In the genomic region with DNA sequence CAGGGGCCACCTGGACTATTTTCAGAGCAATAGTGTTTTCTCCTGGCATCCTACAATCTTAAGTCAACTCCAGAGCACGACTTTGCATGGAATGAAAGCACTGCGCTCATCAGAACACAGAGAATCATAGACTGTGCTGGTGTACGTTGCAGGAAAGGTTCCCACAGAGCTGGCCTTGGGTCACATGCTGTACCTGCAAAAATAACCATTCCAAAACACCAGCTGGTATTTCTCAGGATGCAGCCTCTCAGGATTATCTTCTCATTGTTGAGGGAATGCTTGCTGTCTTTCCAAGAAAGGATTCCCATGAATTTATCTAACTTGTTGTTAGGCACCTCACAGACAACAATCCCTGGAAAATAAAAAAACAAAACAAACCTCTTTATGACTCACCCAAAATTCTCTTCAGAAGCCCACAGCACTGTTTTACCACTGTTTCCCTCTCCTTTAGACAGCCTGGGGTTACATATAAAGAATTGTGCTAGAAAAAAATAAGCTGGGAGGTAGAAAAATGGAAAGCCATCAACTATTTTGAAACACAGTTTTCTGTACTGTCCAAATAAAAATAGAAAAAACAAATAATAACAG, we compare ENCODE assay signal across 19 cellular contexts.
DNase-seq lines count a peak whose midpoint lies in the region; ATAC-seq and TF ChIP-seq lines count a peak whose summit lies in the region.
"Had no signal": no experiment of that assay in that cellular context is flagged by ENCODE, and none has a peak within 500 bp of the region (broad histone marks: within the 10 kb centered on the region; RNA-seq: fewer than 3 reads in every experiment).

No MANE protein-coding gene starts in this region.

- no peaks in the 10 kb centered on the region for H3K4me1 Mint-ChIP-seq in neural progenitor cell
- H3K4me1 Mint-ChIP-seq: activated naive CD4-positive, alpha-beta T cell treated with anti-CD3 and anti-CD28 coated beads, Interleukin-2, amount 10 ng/mL, durations not matched to agents 7 days and 5 days; naive thymus-derived CD4-positive, alpha-beta T cell had no signal

- peak overlapping the region; percentile 45 for H2AFZ ChIP-seq in neural progenitor cell (replicated peaks)

- TF ChIP-seq CTCF in fibroblast of pulmonary artery (IDR thresholded peaks at IDR 0.05; ENCODE audit: low read length, missing control alignments) (no peak), neural progenitor cell (IDR thresholded peaks at IDR 0.05) (no peak)

- H3K4me3 Mint-ChIP-seq in neural progenitor cell: no peak overlapping the region
- H3K4me3 Mint-ChIP-seq: activated CD8-positive, alpha-beta T cell treated with anti-CD3 and anti-CD28 coated beads for 36 hours; activated naive CD4-positive, alpha-beta T cell treated with anti-CD3 and anti-CD28 coated beads, Interleukin-2, amount 10 ng/mL, durations not matched to agents 7 days and 5 days; activated T-cell treated with anti-CD3 and anti-CD28 coated beads, Interleukin-2, amount 50 U/mL, for 24 hours; naive thymus-derived CD4-positive, alpha-beta T cell had no signal

- no peak overlapping the region for H3K4me2 ChIP-seq in neural progenitor cell

- H3K27ac Mint-ChIP-seq in neural progenitor cell: no peak overlapping the region
- H3K27ac Mint-ChIP-seq: activated CD8-positive, alpha-beta T cell treated with anti-CD3 and anti-CD28 coated beads for 36 hours; activated naive CD4-positive, alpha-beta T cell treated with anti-CD3 and anti-CD28 coated beads, Interleukin-2, amount 10 ng/mL, durations not matched to agents 7 days and 5 days; activated T-cell treated with anti-CD3 and anti-CD28 coated beads, Interleukin-2, amount 50 U/mL, for 24 hours; naive thymus-derived CD4-positive, alpha-beta T cell; progenitor cell of endocrine pancreas had no signal

- H3K9ac ChIP-seq in neural progenitor cell: no peak overlapping the region

- H3K27me3 Mint-ChIP-seq in neural progenitor cell (ENCODE audit: insufficient read depth, low read depth): no peaks in the 10 kb centered on the region
- H3K27me3 Mint-ChIP-seq: activated CD8-positive, alpha-beta T cell treated with anti-CD3 and anti-CD28 coated beads for 36 hours; activated T-cell treated with anti-CD3 and anti-CD28 coated beads, Interleukin-2, amount 50 U/mL, for 24 hours; progenitor cell of endocrine pancreas had no signal

- H3K4me3 ChIP-seq in fibroblast of pulmonary artery (replicated peaks; ENCODE audit: low read depth, low read length) (no peak overlapping the region), neural progenitor cell (no peak overlapping the region)
- H3K4me3 ChIP-seq: coronary artery, lung had no signal

- no peaks in the 10 kb centered on the region for H3K79me2 ChIP-seq in neural progenitor cell (ENCODE audit: low read depth)

- H3K36me3 Mint-ChIP-seq in neural progenitor cell: no peaks in the 10 kb centered on the region
- H3K36me3 Mint-ChIP-seq: activated naive CD4-positive, alpha-beta T cell treated with anti-CD3 and anti-CD28 coated beads, Interleukin-2, amount 10 ng/mL, durations not matched to agents 7 days and 5 days had no signal

- DNase-seq in AG08395 (ENCODE audit: low spot score): peak; percentile 9
- peak; percentile 12 for DNase-seq in RPMI7951 (ENCODE audit: low read depth)
- DNase-seq in fibroblast of pulmonary artery (ENCODE audit: low read depth): peak; percentile 68
- no peak for DNase-seq in neural progenitor cell (ENCODE audit: low spot score)
- DNase-seq in NCI-H1436 (lab: John Stamatoyannopoulos, UW): no peak
- DNase-seq in NCI-H524 treated with DMSO at 0.1 percent for 48 hours (lab: John Stamatoyannopoulos, UW): no peak
- DNase-seq: activated CD4-positive, CD25-positive, alpha-beta regulatory T cell; activated CD8-positive, alpha-beta T cell treated with anti-CD3 and anti-CD28 coated beads for 36 hours; activated naive CD4-positive, alpha-beta T cell treated with anti-CD3 and anti-CD28 coated beads, Interleukin-2, amount 10 ng/mL, durations not matched to agents 7 days and 5 days; activated T-cell treated with anti-CD3 and anti-CD28 coated beads, Interleukin-2, amount 50 U/mL, for 24 hours; foreskin fibroblast; hypothalamus; naive thymus-derived CD4-positive, alpha-beta T cell; NCI-H1092 treated with DMSO at 0.1 percent for 48 hours had no signal

- H3K27ac ChIP-seq in neural progenitor cell: no peak overlapping the region
- H3K27ac ChIP-seq: coronary artery had no signal

- no peaks in the 10 kb centered on the region for H3K9me3 ChIP-seq in neural progenitor cell (ENCODE audit: low read depth)

- H3K36me3 ChIP-seq in neural progenitor cell: no peaks in the 10 kb centered on the region

- no peaks in the 10 kb centered on the region for H3K27me3 ChIP-seq in neural progenitor cell

- no peaks in the 10 kb centered on the region for H3K9me3 Mint-ChIP-seq in neural progenitor cell
- H3K9me3 Mint-ChIP-seq: activated CD8-positive, alpha-beta T cell treated with anti-CD3 and anti-CD28 coated beads for 36 hours; activated naive CD4-positive, alpha-beta T cell treated with anti-CD3 and anti-CD28 coated beads, Interleukin-2, amount 10 ng/mL, durations not matched to agents 7 days and 5 days; activated T-cell treated with anti-CD3 and anti-CD28 coated beads, Interleukin-2, amount 50 U/mL, for 24 hours had no signal

- no peak for ATAC-seq in GM18517 (IDR thresholded peaks at IDR 0.05; ENCODE audit: unreplicated experiment)
- ATAC-seq in GM18519 (IDR thresholded peaks at IDR 0.05; ENCODE audit: low FRiP score, unreplicated experiment): no peak
- ATAC-seq: activated CD8-positive, alpha-beta T cell treated with anti-CD3 and anti-CD28 coated beads for 36 hours; naive thymus-derived CD4-positive, alpha-beta T cell had no signal

- H3F3A ChIP-seq in neural progenitor cell (ENCODE audit: low read depth): no peaks in the 10 kb centered on the region

- no peaks in the 10 kb centered on the region for H4K20me1 ChIP-seq in neural progenitor cell (ENCODE audit: low read depth)

- peaks cover 26% of the 10 kb centered on the region for H3K4me1 ChIP-seq in neural progenitor cell

Comparison
In these comparisons a context has a peak if more than half of its experiments do, and no peak if none do; other contexts are left out.
1. DNase-seq: peak in AG08395 (single experiment), RPMI7951 (single experiment) and fibroblast of pulmonary artery (single experiment); none in neural progenitor cell (single experiment), NCI-H1436 (single experiment) and NCI-H524 treated with DMSO at 0.1 percent for 48 hours (single experiment).